2 cellular contexts compared by ENCODE assay signal in the genomic region with DNA sequence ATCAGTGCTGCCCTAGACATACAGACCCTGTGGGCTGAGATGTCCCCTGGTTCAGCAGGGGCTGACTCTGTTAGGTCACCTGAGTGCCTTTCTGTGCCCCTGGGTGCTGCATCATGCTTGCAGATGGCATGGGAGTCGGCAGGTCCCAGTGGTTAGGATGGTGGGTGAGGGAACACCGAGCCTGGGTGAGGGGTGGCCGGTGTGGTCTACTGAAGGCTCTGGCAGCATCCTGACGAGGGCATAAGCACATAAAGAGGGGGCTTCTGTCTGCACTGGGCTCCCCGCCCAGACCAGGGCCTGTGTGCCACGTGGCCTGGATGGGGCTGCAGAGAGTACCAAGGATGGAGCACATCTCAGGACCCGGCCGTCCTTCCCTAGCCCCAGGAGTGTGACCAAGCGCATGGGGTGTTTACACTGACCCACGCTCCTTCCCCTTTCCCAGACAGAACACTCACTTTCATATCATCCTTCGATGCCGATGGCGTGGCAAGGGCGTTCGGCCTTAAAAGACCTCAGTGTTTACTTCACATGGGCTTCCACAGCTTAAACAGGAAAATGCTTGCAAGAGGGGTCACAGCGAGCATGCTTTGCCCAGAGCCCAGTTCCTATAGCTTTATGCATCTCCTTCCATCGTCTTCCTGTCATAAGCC.
A peak's percentile ranks its signal among the peaks of the same experiment; 100 is the strongest.
TF ChIP-seq lines count a peak whose summit lies in the region.

No MANE protein-coding gene starts in this region.

TF ChIP-seq in IMR-90, 13 proteins besides CTCF, POLR2A, EP300 and RAD21 (continued from another document):
- TF ChIP-seq CEBPB (IDR thresholded peaks at IDR 0.05; ENCODE audit: low read depth, low read length): no peak
- no peak for TF ChIP-seq MAFK (IDR thresholded peaks at IDR 0.05; ENCODE audit: low read depth, low read length)
- peak; percentile 64; the same call in 1 of the 2 replicates for TF ChIP-seq BHLHE40 (IDR thresholded peaks at IDR 0.05; ENCODE audit: low read depth, low read length)
TF ChIP-seq in IMR-90: peak in this region for 5.

TF ChIP-seq in liver, 16 proteins besides CTCF, POLR2A, EP300 and RAD21 (continued from another document):
- TF ChIP-seq, protein P1, sequence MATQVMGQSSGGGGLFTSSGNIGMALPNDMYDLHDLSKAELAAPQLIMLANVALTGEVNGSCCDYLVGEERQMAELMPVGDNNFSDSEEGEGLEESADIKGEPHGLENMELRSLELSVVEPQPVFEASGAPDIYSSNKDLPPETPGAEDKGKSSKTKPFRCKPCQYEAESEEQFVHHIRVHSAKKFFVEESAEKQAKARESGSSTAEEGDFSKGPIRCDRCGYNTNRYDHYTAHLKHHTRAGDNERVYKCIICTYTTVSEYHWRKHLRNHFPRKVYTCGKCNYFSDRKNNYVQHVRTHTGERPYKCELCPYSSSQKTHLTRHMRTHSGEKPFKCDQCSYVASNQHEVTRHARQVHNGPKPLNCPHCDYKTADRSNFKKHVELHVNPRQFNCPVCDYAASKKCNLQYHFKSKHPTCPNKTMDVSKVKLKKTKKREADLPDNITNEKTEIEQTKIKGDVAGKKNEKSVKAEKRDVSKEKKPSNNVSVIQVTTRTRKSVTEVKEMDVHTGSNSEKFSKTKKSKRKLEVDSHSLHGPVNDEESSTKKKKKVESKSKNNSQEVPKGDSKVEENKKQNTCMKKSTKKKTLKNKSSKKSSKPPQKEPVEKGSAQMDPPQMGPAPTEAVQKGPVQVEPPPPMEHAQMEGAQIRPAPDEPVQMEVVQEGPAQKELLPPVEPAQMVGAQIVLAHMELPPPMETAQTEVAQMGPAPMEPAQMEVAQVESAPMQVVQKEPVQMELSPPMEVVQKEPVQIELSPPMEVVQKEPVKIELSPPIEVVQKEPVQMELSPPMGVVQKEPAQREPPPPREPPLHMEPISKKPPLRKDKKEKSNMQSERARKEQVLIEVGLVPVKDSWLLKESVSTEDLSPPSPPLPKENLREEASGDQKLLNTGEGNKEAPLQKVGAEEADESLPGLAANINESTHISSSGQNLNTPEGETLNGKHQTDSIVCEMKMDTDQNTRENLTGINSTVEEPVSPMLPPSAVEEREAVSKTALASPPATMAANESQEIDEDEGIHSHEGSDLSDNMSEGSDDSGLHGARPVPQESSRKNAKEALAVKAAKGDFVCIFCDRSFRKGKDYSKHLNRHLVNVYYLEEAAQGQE (IDR thresholded peaks at IDR 0.05): no peak
